In genomic region chr15:58066042-58066867, GRCh38 we compare ENCODE assay signal across 8 cellular contexts. TPM values are rescaled to one million over a fixed set of nuclear protein-coding genes. Genes with fewer than 3 reads are reported as not detected.
DNase-seq lines count a peak whose midpoint lies in the region; ATAC-seq, FAIRE-seq and TF ChIP-seq lines count a peak whose summit lies in the region.

No MANE protein-coding gene starts in this region.

- ATAC-seq in central memory CD8-positive, alpha-beta T cell (replicated peaks; ENCODE audit: extremely low read depth, poor library complexity, severe bottlenecking) = peak; percentile 68
- no peak for ATAC-seq in GM19452 (IDR thresholded peaks at IDR 0.05; ENCODE audit: unreplicated experiment)

- no peak overlapping the region for H3K27ac ChIP-seq in small intestine (ENCODE audit: low read depth in 1 of 2, low read length in 1 of 2)

- H3K27ac Mint-ChIP-seq in HFFc6 = no peak overlapping the region
- no peak overlapping the region for H3K27ac Mint-ChIP-seq in T-helper 2 cell treated with Interferon-gamma antibody and Interleukin-4, amounts not matched to agents 5 μg/mL and 100 μg/mL, for 36 hours
- no peak overlapping the region for H3K27ac Mint-ChIP-seq in central memory CD8-positive, alpha-beta T cell (ENCODE audit: low read depth)

- H3K27me3 ChIP-seq in small intestine (ENCODE audit: control insufficient read depth in 2 of 2, insufficient read depth in 2 of 2, low read length in 2 of 2) = peaks cover 10 to 20% of the 10 kb centered on the region in 2 donors

- H3K36me3 ChIP-seq in small intestine (ENCODE audit: control insufficient read depth in 2 of 2, insufficient read depth in 2 of 2, low read length in 2 of 2) = no peaks in the 10 kb centered on the region

- H3K9me3 ChIP-seq in small intestine (ENCODE audit: control insufficient read depth, low read depth) = no peaks in the 10 kb centered on the region

- FAIRE-seq in small intestine (lab: Jason Lieb, UNC) = no peak

- DNase-seq in CD1c-positive myeloid dendritic cell (ENCODE audit: extremely low spot score) = peak; percentile 84
- peak; percentile 11 for DNase-seq in HFFc6
- DNase-seq in T-helper 2 cell treated with Interferon-gamma antibody and Interleukin-4, amounts not matched to agents 5 μg/mL and 100 μg/mL, for 36 hours (ENCODE audit: low spot score) = peak; percentile 52
- DNase-seq in central memory CD8-positive, alpha-beta T cell (ENCODE audit: low spot score in 2 of 2) = no peak
- DNase-seq in islet precursor cell = peak; percentile 87
- DNase-seq in small intestine = peak; percentile 48
- no peak for DNase-seq in NK-92 (lab: John Stamatoyannopoulos, UW; ENCODE audit: unreplicated experiment)

- 6 to 7% (median 6%) methylated on average over 43 to 59 of the region's 59 CpGs for WGBS in small intestine, 3 donors

- peak; percentile 89 for TF ChIP-seq CTCF in HFFc6 (IDR thresholded peaks at IDR 0.05)

- peaks cover 22% of the 10 kb centered on the region for H3K27me3 Mint-ChIP-seq in HFFc6 (ENCODE audit: insufficient read depth)
- peaks cover 70% of the 10 kb centered on the region for H3K27me3 Mint-ChIP-seq in T-helper 2 cell treated with Interferon-gamma antibody and Interleukin-4, amounts not matched to agents 5 μg/mL and 100 μg/mL, for 36 hours (ENCODE audit: low read depth)
- peaks cover 81% of the 10 kb centered on the region for H3K27me3 Mint-ChIP-seq in central memory CD8-positive, alpha-beta T cell

- peak overlapping the region; percentile 11; the same call in 1 of the 2 replicates for H3K4me3 Mint-ChIP-seq in HFFc6
- peak overlapping the region; percentile 64 for H3K4me3 Mint-ChIP-seq in T-helper 2 cell treated with Interferon-gamma antibody and Interleukin-4, amounts not matched to agents 5 μg/mL and 100 μg/mL, for 36 hours
- H3K4me3 Mint-ChIP-seq in central memory CD8-positive, alpha-beta T cell = peak overlapping the region; percentile 65

- peaks cover 0 to 2% of the 10 kb centered on the region in 2 donors for H3K4me1 ChIP-seq in small intestine (ENCODE audit: control insufficient read depth in 2 of 2, insufficient read depth in 1 of 2, low read depth in 1 of 2, low read length in 1 of 2)

- H3K4me1 Mint-ChIP-seq in HFFc6 (ENCODE audit: low read depth) = no peaks in the 10 kb centered on the region
- peaks cover 3% of the 10 kb centered on the region for H3K4me1 Mint-ChIP-seq in T-helper 2 cell treated with Interferon-gamma antibody and Interleukin-4, amounts not matched to agents 5 μg/mL and 100 μg/mL, for 36 hours (ENCODE audit: low read depth)
- peaks cover 7% of the 10 kb centered on the region for H3K4me1 Mint-ChIP-seq in central memory CD8-positive, alpha-beta T cell

- no peaks in the 10 kb centered on the region for H3K9me3 Mint-ChIP-seq in HFFc6
- no peaks in the 10 kb centered on the region for H3K9me3 Mint-ChIP-seq in T-helper 2 cell treated with Interferon-gamma antibody and Interleukin-4, amounts not matched to agents 5 μg/mL and 100 μg/mL, for 36 hours
- H3K9me3 Mint-ChIP-seq in central memory CD8-positive, alpha-beta T cell = no peaks in the 10 kb centered on the region

- H3K36me3 Mint-ChIP-seq in HFFc6 (ENCODE audit: low read depth) = no peaks in the 10 kb centered on the region
- H3K36me3 Mint-ChIP-seq in T-helper 2 cell treated with Interferon-gamma antibody and Interleukin-4, amounts not matched to agents 5 μg/mL and 100 μg/mL, for 36 hours (ENCODE audit: low read depth) = no peaks in the 10 kb centered on the region
- peaks cover 2% of the 10 kb centered on the region for H3K36me3 Mint-ChIP-seq in central memory CD8-positive, alpha-beta T cell (ENCODE audit: insufficient read depth)

- peak overlapping the region; percentile 36 to 60 for H3K4me3 ChIP-seq in small intestine (ENCODE audit: low read depth in 1 of 2, low read length in 2 of 2)

RNA-seq across cellular contexts. Expression of gene ALDH1A2, which starts 0.7 kb away (rescaled TPM):
- not detected for total RNA-seq in HFFc6 (2021; fragmentation: NEBNext Ultra II Directional; extraction: Animal tissue kit (Norgen Biotek cat#: 25700))
- polyA plus RNA-seq in small intestine = 1 to 10 TPM in 1 of 3 donors, under 1 TPM in 1, not detected in 1; 0.45 to 2.5 TPM

Comparison
In these comparisons a context has a peak if more than half of its experiments do, and no peak if none do; other contexts are left out.
1. DNase-seq: peak in CD1c-positive myeloid dendritic cell (single experiment), HFFc6 (single experiment), T-helper 2 cell treated with Interferon-gamma antibody and Interleukin-4, amounts not matched to agents 5 μg/mL and 100 μg/mL, for 36 hours (single experiment), islet precursor cell (single experiment) and small intestine (single experiment); none in central memory CD8-positive, alpha-beta T cell (0 of 2) and NK-92 (single experiment).
2. H3K4me3 Mint-ChIP-seq: peak in every context shown above with its lines; median percentile 65 in central memory CD8-positive, alpha-beta T cell; 64 in T-helper 2 cell treated with Interferon-gamma antibody and Interleukin-4, amounts not matched to agents 5 μg/mL and 100 μg/mL, for 36 hours; 11 in HFFc6.